In genomic region chr19:46529622-46530451, GRCh38 we compare ENCODE assay signal across 8 cellular contexts. TPM values are rescaled to one million over a fixed set of nuclear protein-coding genes. Genes with fewer than 3 reads are reported as not detected.
A peak's percentile ranks its signal among the peaks of the same experiment; 100 is the strongest.
DNase-seq lines count a peak whose midpoint lies in the region; ATAC-seq and TF ChIP-seq lines count a peak whose summit lies in the region.

No MANE protein-coding gene starts in this region.

- no peaks in the 10 kb centered on the region for H3K9me3 ChIP-seq in uterus

- peak; percentile 97 for TF ChIP-seq CTCF in foreskin keratinocyte (conservative IDR thresholded peaks at IDR 0.05)
- TF ChIP-seq CTCF in uterus (IDR thresholded peaks at IDR 0.05) = peak; percentile 79 to 85 (median 82)

- H3K27ac ChIP-seq in foreskin keratinocyte (no peak overlapping the region), uterus (no peak overlapping the region)

- no peak for TF ChIP-seq EP300 in Ishikawa (IDR thresholded peaks at IDR 0.05; ENCODE audit: borderline replicate concordance)

- peaks cover 10% of the 10 kb centered on the region for H3K4me1 ChIP-seq in foreskin keratinocyte
- H3K4me1 ChIP-seq in uterus = no peaks in the 10 kb centered on the region

- H3K4me3 ChIP-seq in uterus = no peak overlapping the region

- DNase-seq in DMS 273 treated with DMSO at 0.1 percent for 48 hours (lab: John Stamatoyannopoulos, UW) = peak; percentile 10
- DNase-seq in SHP77 treated with DMSO at 0.1 percent for 48 hours (lab: John Stamatoyannopoulos, UW) = peak; percentile 15
- DNase-seq in activated effector memory CD4-positive, alpha-beta T cell treated with Interleukin-2 at 50 U/mL for 16 hours = peak; percentile 59
- DNase-seq in foreskin keratinocyte = peak; percentile 31 to 60
- peak; percentile 68 for DNase-seq in pons (ENCODE audit: low spot score)
- DNase-seq in uterus = peak; percentile 36 to 60

- ATAC-seq in foreskin keratinocyte = peak; percentile 44
- no peak for ATAC-seq in GM19455 (IDR thresholded peaks at IDR 0.05; ENCODE audit: unreplicated experiment)

- TF ChIP-seq POLR2A in uterus (IDR thresholded peaks at IDR 0.05) = no peak

- intact Hi-C loops in uterus (cut with DNase I; ENCODE audit: low total_unique reads) = no loop called here

- no peaks in the 10 kb centered on the region for H3K36me3 ChIP-seq in uterus

- H3K27me3 ChIP-seq in foreskin keratinocyte (no peaks in the 10 kb centered on the region), uterus (no peaks in the 10 kb centered on the region)

- TF ChIP-seq RAD21 in Ishikawa (IDR thresholded peaks at IDR 0.05; ENCODE audit: low read depth) = peak; percentile 95

TF ChIP-seq in Ishikawa, 13 proteins besides CTCF, POLR2A, EP300 and RAD21:
- no peak for TF ChIP-seq USF1 (IDR thresholded peaks at IDR 0.05)
- TF ChIP-seq NFIC (IDR thresholded peaks at IDR 0.05) = no peak
- no peak for TF ChIP-seq TAF1 (IDR thresholded peaks at IDR 0.05; ENCODE audit: low read depth)
- no peak for TF ChIP-seq ZBTB7A (IDR thresholded peaks at IDR 0.05; ENCODE audit: low read depth)
- TF ChIP-seq EGR1 (IDR thresholded peaks at IDR 0.05) = no peak
- TF ChIP-seq YY1 (IDR thresholded peaks at IDR 0.05; ENCODE audit: low read depth) = no peak
- TF ChIP-seq REST (IDR thresholded peaks at IDR 0.05; ENCODE audit: low read depth) = no peak
- no peak for TF ChIP-seq FOXM1 (IDR thresholded peaks at IDR 0.05; ENCODE audit: borderline replicate concordance, low read depth)

RNA-seq across cellular contexts. Expression of gene PNMA8B, which starts 34.2 kb away (rescaled TPM):
- total RNA-seq in foreskin keratinocyte (0.07 and 0.10 TPM in 2 replicates), uterus (1 to 10 TPM in 3 of 4 donors, not detected in 1; 2.2 to 7.9 (median 3.1) TPM)
- 0.03 TPM in 2 replicates for polyA plus RNA-seq in foreskin keratinocyte

RNA-seq across cellular contexts. Expression of gene PNMA8A, which starts 58.5 kb away (rescaled TPM):
- 1.4 TPM in 2 replicates for total RNA-seq in foreskin keratinocyte
- polyA plus RNA-seq in foreskin keratinocyte = 0.71 and 0.88 TPM in 2 replicates
- 10 to 100 TPM in 3 of 4 donors, 1 to 10 TPM in 1; 8.7 to 69.7 (median 16.1) TPM for total RNA-seq in uterus

Comparison
In these comparisons a context has a peak if more than half of its experiments do, and no peak if none do; other contexts are left out.
1. DNase-seq: peak in every context shown above with its lines; median percentile 68 in pons; 59 in activated effector memory CD4-positive, alpha-beta T cell treated with Interleukin-2 at 50 U/mL for 16 hours; 48 in uterus; 46 in foreskin keratinocyte; 15 in SHP77 treated with DMSO at 0.1 percent for 48 hours; 10 in DMS 273 treated with DMSO at 0.1 percent for 48 hours.